Comparison of ENCODE assay signal across 23 cellular contexts in the genomic region with DNA sequence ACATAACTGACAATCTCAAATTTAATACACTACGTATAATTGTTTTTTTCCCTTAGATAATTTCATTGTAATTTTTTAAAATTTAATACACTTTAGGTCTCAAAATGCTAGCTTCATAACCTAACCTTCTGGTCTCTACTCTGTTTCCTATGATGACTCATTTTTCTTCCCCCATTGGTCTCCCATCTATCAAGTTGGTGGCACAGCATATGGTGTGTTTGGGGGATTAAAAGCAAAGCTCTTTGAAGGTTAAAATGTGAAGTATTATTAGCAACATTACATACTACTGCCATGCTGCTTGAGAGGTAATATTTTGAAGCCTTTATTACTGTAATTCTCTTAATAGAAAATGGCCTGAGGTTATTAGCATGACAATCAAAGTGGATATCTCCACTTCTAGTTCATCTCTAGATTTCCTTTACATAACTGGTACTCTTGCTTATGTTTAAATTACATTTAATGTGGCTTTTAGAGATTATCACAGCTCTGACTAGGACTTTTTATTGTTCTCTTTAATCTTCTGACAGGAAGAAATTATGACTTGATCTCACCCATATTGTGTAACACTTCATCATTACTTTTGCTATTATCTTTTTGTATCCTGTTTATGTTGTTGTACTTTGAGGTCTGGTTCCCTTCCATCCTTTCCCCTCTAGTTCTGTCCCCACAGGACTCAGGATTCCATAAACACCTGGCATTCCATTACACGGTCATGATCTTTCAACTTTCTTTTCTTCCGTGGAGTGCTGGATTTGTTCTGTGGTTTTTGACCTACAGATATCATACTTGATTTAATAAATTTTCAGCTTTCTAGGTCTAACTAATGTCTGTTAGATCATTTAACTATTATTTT.
DNase-seq lines count a peak whose midpoint lies in the region; ATAC-seq, FAIRE-seq and TF ChIP-seq lines count a peak whose summit lies in the region.
"Had no signal": no experiment of that assay in that cellular context is flagged by ENCODE, and none has a peak within 500 bp of the region (broad histone marks: within the 10 kb centered on the region; RNA-seq: fewer than 3 reads in every experiment).

No MANE protein-coding gene starts in this region.

- H2BK120ac ChIP-seq in IMR-90 (ENCODE audit: low read depth, low read length): no peak overlapping the region

- no peak overlapping the region for H3K4me3 ChIP-seq in IMR-90 (ENCODE audit: insufficient read depth, low read depth, low read length)
- H3K4me3 ChIP-seq: esophagus muscularis mucosa had no signal

- no peak overlapping the region for H3K4ac ChIP-seq in IMR-90 (ENCODE audit: low read depth, low read length)

- no CpG with 5 or more reads among the region's 3 CpGs for WGBS in IMR-90 (ENCODE audit: extremely low coverage in 2 of 2, insufficient read length in 1 of 2), 2 experiments

- H2AFZ ChIP-seq in IMR-90 (replicated peaks; ENCODE audit: low read length, poor library complexity): no peak overlapping the region

- ATAC-seq in IMR-90 (ENCODE audit: low read depth): no peak
- no peak for ATAC-seq in stimulated activated effector memory CD8-positive, alpha-beta T cell treated with anti-CD3 and anti-CD28 coated beads, Interleukin-12 subunit alpha, Interleukin-12 subunit beta, amount 100 ng/mL, for 72 hours

- no peak overlapping the region for H4K5ac ChIP-seq in IMR-90 (ENCODE audit: low read depth, low read length)

- H3K27ac Mint-ChIP-seq in stimulated activated effector memory CD8-positive, alpha-beta T cell treated with anti-CD3 and anti-CD28 coated beads, Interleukin-12 subunit alpha, Interleukin-12 subunit beta, amount 100 ng/mL, for 72 hours: no peak overlapping the region
- H3K27ac Mint-ChIP-seq: CD4-positive, alpha-beta T cell had no signal

- H2AK5ac ChIP-seq in IMR-90 (ENCODE audit: low read depth, low read length): no peak overlapping the region

- H3K4me2 ChIP-seq in IMR-90 (ENCODE audit: low read depth, low read length): no peak overlapping the region

- H3K14ac ChIP-seq in IMR-90 (replicated peaks; ENCODE audit: low read depth, low read length): no peak overlapping the region

- POLR2A ChIA-PET in IMR-90 (lab: Charles Lee; ENCODE audit: unreplicated experiment): no interaction called here

- TF ChIP-seq POLR2A in IMR-90 (IDR thresholded peaks at IDR 0.05; ENCODE audit: low read depth, low read length): no peak
- TF ChIP-seq POLR2A in GM12891 (IDR thresholded peaks at IDR 0.05; ENCODE audit: low read depth, low read length): no peak

- no TSS peak for BruUV-seq in IMR-90 (replicated peaks; lab: Mats Ljungman, UMichigan)

- no peak overlapping the region for H3K18ac ChIP-seq in IMR-90 (ENCODE audit: low read depth, low read length)

- H3K56ac ChIP-seq in IMR-90 (ENCODE audit: extremely low read depth, insufficient read depth, low read length): no peak overlapping the region

- in situ Hi-C loops in IMR-90 (cut with MboI; ENCODE audit: low sequenced_read_pairs): loop anchor here (25.0 kb wide), 2 partner anchors 364 to 539 kb away; no protein-coding TSS in a partner anchor

- H4K20me1 ChIP-seq in IMR-90 (ENCODE audit: insufficient read depth, low read length): no peaks in the 10 kb centered on the region

- peaks cover 4% of the 10 kb centered on the region for H3K9me3 Mint-ChIP-seq in stimulated activated effector memory CD8-positive, alpha-beta T cell treated with anti-CD3 and anti-CD28 coated beads, Interleukin-12 subunit alpha, Interleukin-12 subunit beta, amount 100 ng/mL, for 72 hours
- H3K9me3 Mint-ChIP-seq: CD4-positive, alpha-beta T cell had no signal

- FAIRE-seq in D721Med (lab: Jason Lieb, UNC): peak; percentile 88
- peak; percentile 97 for FAIRE-seq in islet of Langerhans (lab: Jason Lieb, UNC)
- FAIRE-seq in GM12891 (lab: Jason Lieb, UNC): no peak
- FAIRE-seq: GM18507, urothelium cell line had no signal

- H3K4me1 Mint-ChIP-seq in stimulated activated effector memory CD8-positive, alpha-beta T cell treated with anti-CD3 and anti-CD28 coated beads, Interleukin-12 subunit alpha, Interleukin-12 subunit beta, amount 100 ng/mL, for 72 hours: no peaks in the 10 kb centered on the region
- H3K4me1 Mint-ChIP-seq: central memory CD8-positive, alpha-beta T cell had no signal

- TF ChIP-seq CTCF in D721Med (IDR thresholded peaks at IDR 0.05; ENCODE audit: insufficient read depth, missing control alignments): no peak
- no peak for TF ChIP-seq CTCF in IMR-90 (conservative IDR thresholded peaks at IDR 0.05; ENCODE audit: low read depth, low read length)

- no peak overlapping the region for H4K8ac ChIP-seq in IMR-90 (ENCODE audit: low read depth in 2 of 2, low read length in 2 of 2)

- no peak overlapping the region for H2AK9ac ChIP-seq in IMR-90 (replicated peaks; ENCODE audit: low read depth, low read length, poor library complexity)

- no peaks in the 10 kb centered on the region for H3K79me1 ChIP-seq in IMR-90 (ENCODE audit: low read depth in 1 of 2, low read length in 2 of 2)

- H3K9me1 ChIP-seq in IMR-90 (ENCODE audit: insufficient read depth, low read length): no peaks in the 10 kb centered on the region

- no peaks in the 10 kb centered on the region for H3K36me3 Mint-ChIP-seq in stimulated activated effector memory CD8-positive, alpha-beta T cell treated with anti-CD3 and anti-CD28 coated beads, Interleukin-12 subunit alpha, Interleukin-12 subunit beta, amount 100 ng/mL, for 72 hours

- no peaks in the 10 kb centered on the region for H3K27me3 ChIP-seq in IMR-90 (ENCODE audit: control insufficient read depth, insufficient read depth, low read length)
- H3K27me3 ChIP-seq: esophagus muscularis mucosa had no signal

- no peak overlapping the region for H2BK15ac ChIP-seq in IMR-90 (ENCODE audit: low read depth, low read length)

- no peak overlapping the region for H4K91ac ChIP-seq in IMR-90 (ENCODE audit: insufficient read depth, low read depth, low read length)

- no peak overlapping the region for H3K4me3 Mint-ChIP-seq in stimulated activated effector memory CD8-positive, alpha-beta T cell treated with anti-CD3 and anti-CD28 coated beads, Interleukin-12 subunit alpha, Interleukin-12 subunit beta, amount 100 ng/mL, for 72 hours
- H3K4me3 Mint-ChIP-seq: CD4-positive, alpha-beta T cell; central memory CD8-positive, alpha-beta T cell had no signal

- dilution Hi-C loops in IMR-90 (cut with HindIII; ENCODE audit: low sequenced_read_pairs, unreplicated experiment): no loop called here

- no peaks in the 10 kb centered on the region for H3K9me3 ChIP-seq in IMR-90 (ENCODE audit: control insufficient read depth, insufficient read depth, low read length)
- H3K9me3 ChIP-seq: esophagus muscularis mucosa had no signal

- CTCF ChIA-PET in IMR-90 (lab: Yijun Ruan, JAX): interaction anchor here (0.6 kb wide), 1 partner anchor 416 kb away, joined by 3 read pairs; no protein-coding TSS in a partner anchor

- H2BK5ac ChIP-seq in IMR-90 (ENCODE audit: low read depth, low read length, poor library complexity, severe bottlenecking): no peak overlapping the region

- no peak overlapping the region for H3K9ac ChIP-seq in IMR-90 (ENCODE audit: low read depth, low read length)

- DNase-seq in D721Med (ENCODE audit: insufficient read length, low spot score) (no peak), IMR-90 (no peak), NCI-H82 (lab: John Stamatoyannopoulos, UW) (peak; percentile 93), medulla oblongata (ENCODE audit: extremely low spot score) (no peak), substantia nigra (lab: John Stamatoyannopoulos, UW) (no peak), GM12891 (ENCODE audit: insufficient read length, low spot score) (no peak)
- DNase-seq in stimulated activated effector memory CD8-positive, alpha-beta T cell treated with anti-CD3 and anti-CD28 coated beads, Interleukin-12 subunit alpha, Interleukin-12 subunit beta, amount 100 ng/mL, for 72 hours (ENCODE audit: low spot score in 2 of 2): no peak
- DNase-seq: activated CD4-positive, alpha-beta T cell treated with anti-CD3 and anti-CD28 coated beads, Interleukin-2, amount 50 U/mL, for 48 hours; activated naive CD4-positive, alpha-beta T cell; CD4-positive, alpha-beta T cell; effector CD8-positive, alpha-beta T cell; Karpas-422; NCI-H1436; NCI-H345; occipital lobe; retina; stimulated activated CD4-positive, alpha-beta T cell treated with anti-CD3 and anti-CD28 coated beads, Interleukin-12 subunit alpha, Interleukin-12 subunit beta, amount 100 ng/mL, for 4 hours; stimulated activated CD8-positive, alpha-beta memory T cell treated with anti-CD3 and anti-CD28 coated beads, Interleukin-4, amount 100 ng/mL, for 48 hours had no signal

- H3K23ac ChIP-seq in IMR-90 (ENCODE audit: low read depth, low read length): no peak overlapping the region

- H3K27ac ChIP-seq in IMR-90 (ENCODE audit: insufficient read depth, low read length): no peak overlapping the region
- no peak overlapping the region for H3K27ac ChIP-seq in substantia nigra (ENCODE audit: low read depth, low read length, poor library complexity, severe bottlenecking)
- H3K27ac ChIP-seq: esophagus muscularis mucosa had no signal

- no peak for TF ChIP-seq RAD21 in IMR-90 (IDR thresholded peaks at IDR 0.05; ENCODE audit: low read length)

- no peaks in the 10 kb centered on the region for H3K36me3 ChIP-seq in IMR-90 (ENCODE audit: control insufficient read depth, insufficient read depth, low read length)
- H3K36me3 ChIP-seq: esophagus muscularis mucosa had no signal

- no peaks in the 10 kb centered on the region for H3K4me1 ChIP-seq in IMR-90 (ENCODE audit: control insufficient read depth, insufficient read depth, low read length)

- H2BK20ac ChIP-seq in IMR-90 (ENCODE audit: low read depth, low read length): no peak overlapping the region

- intact Hi-C loops in IMR-90 (cut with micrococcal nuclease): no loop called here

TF ChIP-seq in IMR-90, 13 proteins besides CTCF, POLR2A, EP300 and RAD21 (continues in another document):
- no peak for TF ChIP-seq MAZ (IDR thresholded peaks at IDR 0.05; ENCODE audit: borderline replicate concordance, low read depth, low read length)
- peak; percentile 42; the same call in 1 of the 2 replicates for TF ChIP-seq CEBPB (IDR thresholded peaks at IDR 0.05; ENCODE audit: low read depth, low read length)
- TF ChIP-seq MAFK (IDR thresholded peaks at IDR 0.05; ENCODE audit: low read depth, low read length): no peak

TF ChIP-seq in GM12891, 5 proteins besides CTCF, POLR2A, EP300 and RAD21:
- TF ChIP-seq POU2F2 (IDR thresholded peaks at IDR 0.05; ENCODE audit: low read depth, low read length) (no peak), PAX5 (IDR thresholded peaks at IDR 0.05; ENCODE audit: insufficient read depth, low read length, severe bottlenecking) (no peak), SPI1 (IDR thresholded peaks at IDR 0.05; ENCODE audit: low read depth, low read length) (no peak), TAF1 (IDR thresholded peaks at IDR 0.05; ENCODE audit: low read depth, low read length) (no peak), POLR2AphosphoS5 (IDR thresholded peaks at IDR 0.05; ENCODE audit: low read depth, low read length) (no peak)
